Comparison of ENCODE assay signal across 7 cellular contexts in genomic region chr2:168457177-168457905, GRCh38. TPM values are rescaled to one million over a fixed set of nuclear protein-coding genes. Genes with fewer than 3 reads are reported as not detected.
DNase-seq lines count a peak whose midpoint lies in the region; ATAC-seq and TF ChIP-seq lines count a peak whose summit lies in the region.

No MANE protein-coding gene starts in this region.

- POLR2A ChIA-PET in HEK293 (lab: Yijun Ruan, JAX) = interaction anchor here (0.6 kb wide), 1 partner anchor 13 kb away, joined by 3 read pairs; no protein-coding TSS in a partner anchor

- H3K36me3 ChIP-seq in HEK293 (ENCODE audit: control insufficient read depth in 2 of 2, insufficient read depth in 1 of 2, low read length in 2 of 2) (no peaks in the 10 kb centered on the region), suprapubic skin (no peaks in the 10 kb centered on the region)

- no peaks in the 10 kb centered on the region for H3K27me3 Mint-ChIP-seq in activated T-helper 2 cell treated with anti-CD3 and anti-CD28 coated beads, Interferon-gamma antibody, Interleukin-2, Interleukin-4, amounts not matched to agents 10 μg/mL and 5 μg/mL and 100 μg/mL, durations not matched to agents 14 hours and 24 hours and 36 hours (ENCODE audit: low read depth)

- H3K4me1 ChIP-seq in HEK293 (ENCODE audit: control insufficient read depth, insufficient read depth, low read length) (no peaks in the 10 kb centered on the region), suprapubic skin (peaks cover 10% of the 10 kb centered on the region)

- DNase-seq in activated T-helper 2 cell treated with anti-CD3 and anti-CD28 coated beads, Interferon-gamma antibody, Interleukin-2, Interleukin-4, amounts not matched to agents 10 μg/mL and 5 μg/mL and 100 μg/mL, durations not matched to agents 14 hours and 24 hours and 36 hours (ENCODE audit: low spot score) = no peak
- DNase-seq in inferior parietal cortex (ENCODE audit: extremely low spot score) = peak; percentile 32
- no peak for DNase-seq in suprapubic skin (ENCODE audit: low spot score in 2 of 2)
- no peak for DNase-seq in DMS114 treated with DMSO at 0.1 percent for 48 hours (lab: John Stamatoyannopoulos, UW; ENCODE audit: unreplicated experiment)

- peak overlapping the region; percentile 56 for H3K27ac Mint-ChIP-seq in activated T-helper 2 cell treated with anti-CD3 and anti-CD28 coated beads, Interferon-gamma antibody, Interleukin-2, Interleukin-4, amounts not matched to agents 10 μg/mL and 5 μg/mL and 100 μg/mL, durations not matched to agents 14 hours and 24 hours and 36 hours

- intact Hi-C loops in activated T-helper 2 cell treated with anti-CD3 and anti-CD28 coated beads, Interferon-gamma antibody, Interleukin-2, Interleukin-4, amounts not matched to agents 10 μg/mL and 5 μg/mL and 100 μg/mL, durations not matched to agents 14 hours and 24 hours and 36 hours (cut with micrococcal nuclease) = loop anchor here (2.0 to 10.0 kb wide), 4 partner anchors 77 to 293 kb away; partner anchors contain the start of gene STK39

- WGBS in suprapubic skin = 21% methylated on average over 19 of the region's 19 CpGs

- H3K9me3 ChIP-seq in HEK293 (ENCODE audit: control insufficient read depth, insufficient read depth, low read depth, low read length) = no peaks in the 10 kb centered on the region
- no peaks in the 10 kb centered on the region for H3K9me3 ChIP-seq in suprapubic skin

- H3K4me3 ChIP-seq in GM08714 (ENCODE audit: low read length) = peak overlapping the region; percentile 84
- peak overlapping the region; percentile 94 for H3K4me3 ChIP-seq in HEK293 (ENCODE audit: low read depth, low read length)
- H3K4me3 ChIP-seq in suprapubic skin = peak overlapping the region; percentile 72

- TF ChIP-seq EP300 in suprapubic skin (IDR thresholded peaks at IDR 0.05) = no peak

- CTCF ChIA-PET in HEK293 (lab: Yijun Ruan, JAX) = no interaction called here

- H3K4me3 Mint-ChIP-seq in activated T-helper 2 cell treated with anti-CD3 and anti-CD28 coated beads, Interferon-gamma antibody, Interleukin-2, Interleukin-4, amounts not matched to agents 10 μg/mL and 5 μg/mL and 100 μg/mL, durations not matched to agents 14 hours and 24 hours and 36 hours (ENCODE audit: low read depth) = no peak overlapping the region

- no peaks in the 10 kb centered on the region for H3K9me3 Mint-ChIP-seq in activated T-helper 2 cell treated with anti-CD3 and anti-CD28 coated beads, Interferon-gamma antibody, Interleukin-2, Interleukin-4, amounts not matched to agents 10 μg/mL and 5 μg/mL and 100 μg/mL, durations not matched to agents 14 hours and 24 hours and 36 hours

- peak overlapping the region; percentile 87; the same call in 1 of the 2 replicates for H3K27ac ChIP-seq in HEK293 (ENCODE audit: extremely low read depth, low read depth, low read length)
- peak overlapping the region; percentile 58 for H3K27ac ChIP-seq in suprapubic skin

- peaks cover 40% of the 10 kb centered on the region for H3K4me1 Mint-ChIP-seq in activated T-helper 2 cell treated with anti-CD3 and anti-CD28 coated beads, Interferon-gamma antibody, Interleukin-2, Interleukin-4, amounts not matched to agents 10 μg/mL and 5 μg/mL and 100 μg/mL, durations not matched to agents 14 hours and 24 hours and 36 hours (ENCODE audit: low read depth)

- no peaks in the 10 kb centered on the region for H3K27me3 ChIP-seq in suprapubic skin

- no peak for TF ChIP-seq POLR2A in suprapubic skin (IDR thresholded peaks at IDR 0.05)

- peaks cover 9% of the 10 kb centered on the region for H3K36me3 Mint-ChIP-seq in activated T-helper 2 cell treated with anti-CD3 and anti-CD28 coated beads, Interferon-gamma antibody, Interleukin-2, Interleukin-4, amounts not matched to agents 10 μg/mL and 5 μg/mL and 100 μg/mL, durations not matched to agents 14 hours and 24 hours and 36 hours (ENCODE audit: low read depth)

- ATAC-seq in GM18520 (IDR thresholded peaks at IDR 0.05; ENCODE audit: unreplicated experiment) = no peak

- TF ChIP-seq CTCF in HEK293 (tag by site-specific recombination; IDR thresholded peaks at IDR 0.05) = no peak
- no peak for TF ChIP-seq CTCF in suprapubic skin (IDR thresholded peaks at IDR 0.05)

TF ChIP-seq in HEK293, 187 proteins besides CTCF, POLR2A, EP300 and RAD21:
- peak; percentile 2; the same call in 1 of the 2 replicates for TF ChIP-seq ZBTB20 (tag by site-specific recombination; IDR thresholded peaks at IDR 0.05)
- TF ChIP-seq ZNF571 (tag by site-specific recombination; IDR thresholded peaks at IDR 0.05) = no peak
- no peak for TF ChIP-seq ZBTB8A (tag by site-specific recombination; IDR thresholded peaks at IDR 0.05)
- TF ChIP-seq ZNF692 (tag by site-specific recombination; IDR thresholded peaks at IDR 0.05) = 0 out of 2 replicates have a peak, but pooled peaks have one; percentile 26
- peak; percentile 6; the same call in 1 of the 2 replicates for TF ChIP-seq ZNF600 (tag by site-specific recombination; IDR thresholded peaks at IDR 0.05)
- no peak for TF ChIP-seq TRIM28 (IDR thresholded peaks at IDR 0.05; ENCODE audit: borderline replicate concordance, low read length)
- TF ChIP-seq ZNF701 (tag by site-specific recombination; IDR thresholded peaks at IDR 0.05) = no peak
- no peak for TF ChIP-seq ZNF621 (tag by site-specific recombination; IDR thresholded peaks at IDR 0.05)
- TF ChIP-seq HOXD13 (CRISPR knock-in tag; IDR thresholded peaks at IDR 0.05; ENCODE audit: borderline replicate concordance) = no peak
- TF ChIP-seq ZNF785 (tag by site-specific recombination; IDR thresholded peaks at IDR 0.05) = no peak
- TF ChIP-seq FEZF1 (tag by site-specific recombination; IDR thresholded peaks at IDR 0.05) = no peak
- no peak for TF ChIP-seq ZNF843 (tag by site-specific recombination; IDR thresholded peaks at IDR 0.05)
- 0 out of 2 replicates have a peak, but pooled peaks have one; percentile 6 for TF ChIP-seq PRDM1 (tag by site-specific recombination; IDR thresholded peaks at IDR 0.05)

RNA-seq across cellular contexts. Expression of gene CERS6, which starts 1.3 kb away (rescaled TPM):
- total RNA-seq in activated T-helper 2 cell treated with anti-CD3 and anti-CD28 coated beads, Interferon-gamma antibody, Interleukin-2, Interleukin-4, amounts not matched to agents 10 μg/mL and 5 μg/mL and 100 μg/mL, durations not matched to agents 14 hours and 24 hours and 36 hours = 21.5 and 22.4 TPM in 2 replicates
- total RNA-seq in suprapubic skin = 10 to 100 TPM; 68.7 to 83.3 (median 77.0) TPM
